In the genomic region with DNA sequence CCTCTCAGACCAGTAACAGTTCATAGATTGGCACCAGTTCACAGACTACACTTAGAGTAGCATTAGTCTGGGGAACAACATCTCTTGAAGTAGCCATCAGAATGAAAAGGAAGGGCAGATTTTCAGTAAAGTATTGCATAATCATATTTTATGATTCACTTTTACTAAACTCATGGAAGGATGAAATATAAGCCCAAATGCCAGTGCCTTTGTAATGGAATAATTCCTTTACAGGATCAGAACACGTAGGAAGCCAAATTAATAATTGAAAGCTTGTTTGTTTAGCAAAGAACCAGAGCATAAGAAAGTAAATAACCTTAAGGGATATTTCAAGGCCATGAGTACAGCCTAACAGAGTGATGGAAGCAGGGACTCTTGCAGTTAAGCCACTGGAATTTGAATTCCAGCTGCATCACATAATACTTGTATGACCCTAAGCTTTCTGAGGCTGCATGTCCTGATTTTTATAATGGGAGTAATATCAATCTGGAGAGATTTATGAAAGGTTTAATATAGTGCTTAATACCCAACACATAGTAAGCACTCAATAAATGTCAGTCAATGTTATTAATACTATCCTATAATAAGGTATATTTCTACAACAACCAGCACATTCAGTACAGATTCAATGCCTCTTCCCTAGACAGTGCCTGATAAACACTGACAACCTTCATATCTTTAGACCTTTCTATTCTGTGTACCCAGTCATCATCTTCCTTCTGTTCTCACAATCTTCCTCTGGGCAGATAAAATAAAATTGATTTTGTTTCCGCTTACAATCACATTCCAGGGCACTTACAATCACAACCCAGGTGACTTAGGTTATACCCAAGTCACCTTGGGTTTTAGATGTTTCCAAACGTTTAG, we compare ENCODE assay signal across 18 cellular contexts. TPM values are rescaled to one million over a fixed set of nuclear protein-coding genes. Genes with fewer than 3 reads are reported as not detected.
DNase-seq lines count a peak whose midpoint lies in the region; ATAC-seq and TF ChIP-seq lines count a peak whose summit lies in the region.
"Had no signal": no experiment of that assay in that cellular context is flagged by ENCODE, and none has a peak within 500 bp of the region (broad histone marks: within the 10 kb centered on the region; RNA-seq: fewer than 3 reads in every experiment).

No MANE protein-coding gene starts in this region.

- H3K36me3 ChIP-seq in PC-9 (ENCODE audit: low read depth) (no peaks in the 10 kb centered on the region), fibroblast of lung (ENCODE audit: control insufficient read depth, insufficient read depth, low read length) (no peaks in the 10 kb centered on the region), gastroesophageal sphincter (no peaks in the 10 kb centered on the region)
- H3K36me3 ChIP-seq: BE2C, heart left ventricle had no signal

- ATAC-seq in GM21529 (IDR thresholded peaks at IDR 0.05; ENCODE audit: unreplicated experiment) (no peak), gastroesophageal sphincter (no peak)
- ATAC-seq: effector memory CD8-positive, alpha-beta T cell; heart left ventricle had no signal

- H2AFZ ChIP-seq in PC-9 (no peak overlapping the region), fibroblast of lung (ENCODE audit: low read length) (no peak overlapping the region)

- no peak overlapping the region for H3K9ac ChIP-seq in fibroblast of lung (ENCODE audit: insufficient read depth, low read length)

- CTCF ChIA-PET in PC-9 (lab: Charles Lee), result no interaction called here

- DNase-seq in AG20443 (ENCODE audit: low spot score), result peak; percentile 41
- DNase-seq in PC-9, result peak in 1 of 2 experiments; percentile 79
- DNase-seq in fibroblast of lung (ENCODE audit: low read depth in 2 of 2), result peak; percentile 45 to 58
- DNase-seq in osteocyte (ENCODE audit: extremely low spot score, unreplicated experiment), result no peak
- DNase-seq in NCI-H2107 treated with DMSO at 0.1 percent for 48 hours (lab: John Stamatoyannopoulos, UW; ENCODE audit: unreplicated experiment), result no peak
- DNase-seq in activated naive CD4-positive, alpha-beta T cell (lab: John Stamatoyannopoulos, UW), result no peak
- DNase-seq: activated CD4-positive, CD25-positive, alpha-beta regulatory T cell; BE2C; DMS79; effector memory CD8-positive, alpha-beta T cell; heart left ventricle; left cardiac atrium; NCI-H1930; NCI-H526; stimulated activated CD4-positive, alpha-beta T cell treated with anti-CD3 and anti-CD28 coated beads, Interleukin-1b, Interleukin-23, amount 100 ng/mL, for 48 hours; T-helper 1 cell had no signal

- POLR2A ChIA-PET in PC-9 (lab: Charles Lee; ENCODE audit: unreplicated experiment), result no interaction called here

- H3K9me2 ChIP-seq in PC-9 (ENCODE audit: insufficient read depth), result no peaks in the 10 kb centered on the region

- H3K4me3 Mint-ChIP-seq in osteocyte (ENCODE audit: unreplicated experiment), result no peak overlapping the region
- H3K4me3 Mint-ChIP-seq: effector memory CD8-positive, alpha-beta T cell had no signal

- peaks cover 9% of the 10 kb centered on the region for H3K27me3 Mint-ChIP-seq in osteocyte (ENCODE audit: unreplicated experiment)

- H3K4me2 ChIP-seq in PC-9, result peak overlapping the region; percentile 37; the same call in 1 of the 2 replicates
- H3K4me2 ChIP-seq in fibroblast of lung (ENCODE audit: extremely low read depth, insufficient read depth, low read length), result no peak overlapping the region

- H4K20me1 ChIP-seq in PC-9 (ENCODE audit: insufficient read depth), result no peaks in the 10 kb centered on the region
- no peaks in the 10 kb centered on the region for H4K20me1 ChIP-seq in fibroblast of lung (ENCODE audit: control insufficient read depth, extremely low read depth, insufficient read depth, low read length)

- H3K9me3 ChIP-seq in PC-9 (ENCODE audit: insufficient read depth, low read depth) (no peaks in the 10 kb centered on the region), fibroblast of lung (ENCODE audit: control insufficient read depth, insufficient read depth, low read depth, low read length) (no peaks in the 10 kb centered on the region), gastroesophageal sphincter (no peaks in the 10 kb centered on the region)
- H3K9me3 ChIP-seq: BE2C, heart left ventricle had no signal

- H3K79me2 ChIP-seq in PC-9 (ENCODE audit: low read depth), result no peaks in the 10 kb centered on the region
- no peaks in the 10 kb centered on the region for H3K79me2 ChIP-seq in fibroblast of lung (ENCODE audit: control insufficient read depth, insufficient read depth, low read length)

- no peak for TF ChIP-seq CTCF in PC-9 (conservative IDR thresholded peaks at IDR 0.05)
- no peak for TF ChIP-seq CTCF in fibroblast of lung (conservative IDR thresholded peaks at IDR 0.05 in 1 of 2, IDR thresholded peaks at IDR 0.05 in 1 of 2; ENCODE audit: low read depth in 1 of 2, low read length in 2 of 2)
- no peak for TF ChIP-seq CTCF in osteocyte (IDR thresholded peaks at IDR 0.05)
- no peak for TF ChIP-seq CTCF in gastroesophageal sphincter (IDR thresholded peaks at IDR 0.05)

- H3K4me3 ChIP-seq in PC-9 (no peak overlapping the region), fibroblast of lung (replicated peaks in 1 of 4; ENCODE audit: control extremely low read depth in 1 of 4, insufficient read depth in 1 of 4, low read depth in 3 of 4, low read length in 4 of 4) (no peak overlapping the region), gastroesophageal sphincter (no peak overlapping the region)
- H3K4me3 ChIP-seq: heart left ventricle had no signal

- H3K4me1 Mint-ChIP-seq in osteocyte (ENCODE audit: unreplicated experiment), result peaks cover 18% of the 10 kb centered on the region

- intact Hi-C loops in PC-9 (cut with micrococcal nuclease; ENCODE audit: unreplicated experiment), result no loop called here

- no peaks in the 10 kb centered on the region for H3K9me3 Mint-ChIP-seq in osteocyte (ENCODE audit: unreplicated experiment)
- H3K9me3 Mint-ChIP-seq: effector memory CD8-positive, alpha-beta T cell had no signal

- TF ChIP-seq EP300 in gastroesophageal sphincter (IDR thresholded peaks at IDR 0.05), result no peak

- no peaks in the 10 kb centered on the region for H3K36me3 Mint-ChIP-seq in osteocyte (ENCODE audit: unreplicated experiment)

- H3K4me1 ChIP-seq in PC-9 (replicated peaks; ENCODE audit: insufficient read depth) (peaks cover 22% of the 10 kb centered on the region), fibroblast of lung (ENCODE audit: control insufficient read depth, extremely low read depth, insufficient read depth, low read length) (no peaks in the 10 kb centered on the region), gastroesophageal sphincter (peaks cover 0 to 7% (median 0%) of the 10 kb centered on the region in 3 donors)
- H3K4me1 ChIP-seq: BE2C had no signal

- H3K27me3 ChIP-seq in PC-9 (ENCODE audit: insufficient read depth, low read depth) (no peaks in the 10 kb centered on the region), fibroblast of lung (ENCODE audit: control insufficient read depth, insufficient read depth, low read length) (no peaks in the 10 kb centered on the region), gastroesophageal sphincter (no peaks in the 10 kb centered on the region)
- H3K27me3 ChIP-seq: BE2C had no signal

- BruUV-seq in PC-9 (replicated peaks; lab: Mats Ljungman, UMichigan), result no TSS peak

- TF ChIP-seq POLR2A in gastroesophageal sphincter (IDR thresholded peaks at IDR 0.05), result no peak

- 57 to 61% methylated on average over 3 of the region's 3 CpGs for WGBS in gastroesophageal sphincter (ENCODE audit: low coverage in 1 of 2), 2 donors

- H3K27ac ChIP-seq in PC-9 (peak overlapping the region; percentile 35; the same call in 1 of the 2 replicates), fibroblast of lung (ENCODE audit: insufficient read depth, low read length) (no peak overlapping the region), gastroesophageal sphincter (no peak overlapping the region)
- H3K27ac ChIP-seq: heart left ventricle had no signal

- peak overlapping the region; percentile 68 for H3K27ac Mint-ChIP-seq in osteocyte (ENCODE audit: unreplicated experiment)
- H3K27ac Mint-ChIP-seq: effector memory CD8-positive, alpha-beta T cell had no signal

- peaks cover 15% of the 10 kb centered on the region for H3F3A ChIP-seq in PC-9 (ENCODE audit: insufficient read depth, low read depth)

RNA-seq across cellular contexts. Expression of a gene that starts 11.2 kb away (rescaled TPM):
- total RNA-seq in PC-9 (2021) (46.4 and 63.8 TPM in 2 replicates), fibroblast of lung (32.6 and 48.1 TPM in 2 replicates), osteocyte (58.7 and 62.4 TPM in 2 replicates), gastroesophageal sphincter (10 to 100 TPM; 27.7 to 54.5 (median 39.7) TPM)
- polyA plus RNA-seq in fibroblast of lung, result 64.5 and 76.3 TPM in 2 replicates
- 45.6 and 55.9 TPM in 2 replicates for polyA plus RNA-seq in fibroblast of lung (2012)
- 2.6 and 5.6 TPM in 2 replicates for polyA minus RNA-seq in fibroblast of lung (ENCODE audit: low replicate concordance)

Comparison
In these comparisons a context has a peak if more than half of its experiments do, and no peak if none do; other contexts are left out.
1. DNase-seq: peak in AG20443 (single experiment) and fibroblast of lung (2 of 2); none in osteocyte (single experiment), NCI-H2107 treated with DMSO at 0.1 percent for 48 hours (single experiment) and activated naive CD4-positive, alpha-beta T cell (0 of 4).